18 cellular contexts compared by ENCODE assay signal in the genomic region with DNA sequence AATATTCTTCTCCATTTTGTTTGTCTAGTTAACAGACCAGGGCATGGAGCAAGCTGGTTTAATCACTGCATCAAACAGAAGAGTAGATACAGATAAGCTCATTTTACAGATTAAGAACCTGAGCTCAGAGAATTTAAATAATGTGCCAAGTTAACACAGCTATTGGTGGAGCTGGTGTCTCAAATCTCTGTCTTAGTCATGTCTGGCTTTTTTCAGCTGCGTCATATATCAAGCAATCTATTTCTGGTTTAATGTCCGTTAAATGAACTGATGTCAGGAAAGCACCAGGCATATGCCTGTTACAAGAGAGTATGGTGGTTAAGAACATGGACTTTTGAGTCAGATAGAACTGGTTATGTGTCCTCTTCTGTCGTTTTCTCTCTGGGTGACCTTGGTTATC.
A peak's percentile ranks its signal among the peaks of the same experiment; 100 is the strongest.
DNase-seq lines count a peak whose midpoint lies in the region; ATAC-seq, FAIRE-seq and TF ChIP-seq lines count a peak whose summit lies in the region.
"Had no signal": no experiment of that assay in that cellular context is flagged by ENCODE, and none has a peak within 500 bp of the region (broad histone marks: within the 10 kb centered on the region; RNA-seq: fewer than 3 reads in every experiment).

No MANE protein-coding gene starts in this region.

- no peaks in the 10 kb centered on the region for H3K27me3 ChIP-seq in brain microvascular endothelial cell (replicated peaks)
- no peaks in the 10 kb centered on the region for H3K27me3 ChIP-seq in CD8-positive, alpha-beta memory T cell (ENCODE audit: insufficient read depth, low read length, poor library complexity, severe bottlenecking)
- H3K27me3 ChIP-seq: neutrophil had no signal

- TF ChIP-seq CTCF in brain microvascular endothelial cell (IDR thresholded peaks at IDR 0.05; ENCODE audit: low read depth, low read length, missing control alignments) = no peak

- H3K4me3 Mint-ChIP-seq in CD8-positive, alpha-beta memory T cell = no peak overlapping the region
- H3K4me3 Mint-ChIP-seq: brain; CD8-positive, alpha-beta T cell had no signal

- in situ Hi-C loops in brain microvascular endothelial cell (cut with HindIII; ENCODE audit: low pct_ligation_motif_present, low sequenced_read_pairs) = no loop called here

- no peak overlapping the region for H3K27ac Mint-ChIP-seq in activated naive CD4-positive, alpha-beta T cell treated with anti-CD3 and anti-CD28 coated beads, Interleukin-2, amount 50 U/mL, for 72 hours
- H3K27ac Mint-ChIP-seq in CD8-positive, alpha-beta memory T cell = no peak overlapping the region
- H3K27ac Mint-ChIP-seq: CD8-positive, alpha-beta T cell had no signal

- peak; percentile 18 to 34 for ATAC-seq in activated naive CD4-positive, alpha-beta T cell treated with anti-CD3 and anti-CD28 coated beads, Interleukin-2, amount 50 U/mL, for 72 hours
- ATAC-seq in HG03565 (IDR thresholded peaks at IDR 0.05; ENCODE audit: unreplicated experiment) (peak; percentile 72), GM21367 (IDR thresholded peaks at IDR 0.05; ENCODE audit: unreplicated experiment) (no peak)
- ATAC-seq: CD8-positive, alpha-beta T cell had no signal

- H3K27ac ChIP-seq in brain microvascular endothelial cell = no peak overlapping the region
- no peak overlapping the region for H3K27ac ChIP-seq in CD8-positive, alpha-beta memory T cell (ENCODE audit: low read depth, low read length)
- H3K27ac ChIP-seq: neutrophil had no signal

- no peaks in the 10 kb centered on the region for H3K4me1 Mint-ChIP-seq in CD8-positive, alpha-beta memory T cell

- no peaks in the 10 kb centered on the region for H3K9me3 Mint-ChIP-seq in activated naive CD4-positive, alpha-beta T cell treated with anti-CD3 and anti-CD28 coated beads, Interleukin-2, amount 50 U/mL, for 72 hours
- H3K9me3 Mint-ChIP-seq in CD8-positive, alpha-beta memory T cell = peaks cover 2 to 5% (median 3%) of the 10 kb centered on the region in 5 donors
- H3K9me3 Mint-ChIP-seq: brain; CD8-positive, alpha-beta T cell had no signal

- H3K27me3 Mint-ChIP-seq in CD8-positive, alpha-beta memory T cell = peaks cover 0 to 3% of the 10 kb centered on the region in 2 donors
- H3K27me3 Mint-ChIP-seq: brain had no signal

- no peak overlapping the region for H3K4me3 ChIP-seq in brain microvascular endothelial cell (ENCODE audit: low read depth, low read length)
- no peak overlapping the region for H3K4me3 ChIP-seq in CD8-positive, alpha-beta memory T cell (ENCODE audit: low read length)
- H3K4me3 ChIP-seq: smooth muscle cell had no signal

- POLR2A ChIA-PET in CD8-positive, alpha-beta memory T cell (lab: Charles Lee) = no interaction called here

- CTCF ChIA-PET in CD8-positive, alpha-beta memory T cell (lab: Charles Lee) = no interaction called here

- no peaks in the 10 kb centered on the region for H3K36me3 ChIP-seq in brain microvascular endothelial cell (replicated peaks)
- H3K36me3 ChIP-seq in CD8-positive, alpha-beta memory T cell (ENCODE audit: insufficient read depth, low read length) = no peaks in the 10 kb centered on the region
- H3K36me3 ChIP-seq: neutrophil had no signal

- no peak for FAIRE-seq in HTR-8/SVneo (lab: Jason Lieb, UNC)
- FAIRE-seq: A204.1 had no signal

- H3K36me3 Mint-ChIP-seq in activated naive CD4-positive, alpha-beta T cell treated with anti-CD3 and anti-CD28 coated beads, Interleukin-2, amount 50 U/mL, for 72 hours = no peaks in the 10 kb centered on the region
- H3K36me3 Mint-ChIP-seq in CD8-positive, alpha-beta memory T cell = no peaks in the 10 kb centered on the region
- H3K36me3 Mint-ChIP-seq: brain; CD8-positive, alpha-beta T cell had no signal

- H3K9me3 ChIP-seq in CD8-positive, alpha-beta memory T cell (ENCODE audit: low read length) = no peaks in the 10 kb centered on the region
- H3K9me3 ChIP-seq: neutrophil had no signal

- no peak for DNase-seq in activated naive CD4-positive, alpha-beta T cell treated with anti-CD3 and anti-CD28 coated beads, Interleukin-2, amount 50 U/mL, for 72 hours (ENCODE audit: low spot score in 2 of 2)
- DNase-seq in activated naive CD4-positive, alpha-beta T cell treated with anti-CD3 and anti-CD28 coated beads, Interleukin-2, amount 50 U/mL, for 16 hours = no peak
- DNase-seq in brain microvascular endothelial cell = peak; percentile 11
- DNase-seq in NCI-H2227 (lab: John Stamatoyannopoulos, UW; ENCODE audit: unreplicated experiment) = no peak
- no peak for DNase-seq in HTR-8/SVneo (ENCODE audit: insufficient read length, low spot score)
- no peak for DNase-seq in CD8-positive, alpha-beta memory T cell
- DNase-seq: activated gamma-delta T cell treated with Interleukin-2 at 50 U/mL for 16 hours; CD8-positive, alpha-beta T cell; effector CD4-positive, alpha-beta T cell; KG1; mammary epithelial cell; NCI-H187 treated with DMSO at 0.1 percent for 48 hours had no signal

- no peaks in the 10 kb centered on the region for H3K4me1 ChIP-seq in CD8-positive, alpha-beta memory T cell (ENCODE audit: insufficient read depth, low read length)
